24 cellular contexts compared by ENCODE assay signal in the genomic region with DNA sequence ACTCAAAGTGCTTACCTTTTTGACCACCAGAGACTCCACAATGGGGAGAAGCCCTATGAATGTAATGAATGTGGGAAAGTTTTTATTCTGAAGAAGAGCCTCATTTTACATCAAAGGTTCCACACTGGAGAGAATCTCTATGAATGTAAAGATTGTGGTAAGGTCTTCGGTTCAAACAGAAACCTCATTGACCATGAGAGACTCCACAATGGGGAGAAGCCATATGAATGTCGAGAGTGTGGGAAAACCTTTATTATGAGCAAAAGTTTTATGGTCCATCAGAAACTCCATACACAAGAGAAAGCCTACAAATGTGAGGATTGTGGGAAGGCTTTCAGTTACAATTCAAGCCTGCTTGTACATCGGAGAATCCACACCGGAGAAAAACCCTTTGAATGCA.
"Had no signal": no experiment of that assay in that cellular context is flagged by ENCODE, and none has a peak within 500 bp of the region (broad histone marks: within the 10 kb centered on the region; RNA-seq: fewer than 3 reads in every experiment).

No MANE protein-coding gene starts in this region.

- ATAC-seq: activated T-cell treated with anti-CD3 and anti-CD28 coated beads, Interleukin-2, amount 50 U/mL, for 4 hours; activated T-helper 17 cell treated with anti-CD3 and anti-CD28 coated beads, Interleukin-2, amount 50 U/mL, for 72 hours had no signal

- DNase-seq: activated B cell treated with CpG ODN at 0.5 μM for 24 hours; activated CD4-positive, alpha-beta memory T cell treated with anti-CD3 and anti-CD28 coated beads for 36 hours; activated CD4-positive, alpha-beta T cell treated with anti-CD3 and anti-CD28 coated beads for 1 hour; activated CD4-positive, alpha-beta T cell treated with anti-CD3 and anti-CD28 coated beads, Interleukin-2, amount 10 ng/mL, durations not matched to agents 24 days and 14 days; activated CD8-positive, alpha-beta memory T cell treated with anti-CD3 and anti-CD28 coated beads for 24 hours; activated gamma-delta T cell; activated naive CD4-positive, alpha-beta T cell treated with anti-CD3 and anti-CD28 coated beads for 36 hours; activated T-cell treated with anti-CD3 and anti-CD28 coated beads, Interleukin-2, amount 50 U/mL, for 4 hours; cerebellar nuclear complex; MG63; NCI-H1105; NCI-H1436 treated with DMSO at 0.1 percent for 48 hours; NCI-H187; NCI-H2081; NCI-H510A treated with DMSO at 0.1 percent for 48 hours; NCI-H69; NK-92 treated with Interleukin-12 subunit alpha and Interleukin-12 subunit beta, amount 100 ng/mL, for 24 hours; OCI-M1; Peyer's patch; SHP77; T-helper 9 cell had no signal

- H3K27ac ChIP-seq: Peyer's patch had no signal

- H3K27ac Mint-ChIP-seq: activated B cell treated with CpG ODN at 0.5 μM for 24 hours; activated CD4-positive, alpha-beta memory T cell treated with anti-CD3 and anti-CD28 coated beads for 36 hours; activated CD4-positive, alpha-beta T cell treated with anti-CD3 and anti-CD28 coated beads, Interleukin-2, amount 10 ng/mL, durations not matched to agents 24 days and 14 days; activated naive CD4-positive, alpha-beta T cell treated with anti-CD3 and anti-CD28 coated beads for 36 hours; activated naive CD8-positive, alpha-beta T cell; activated T-helper 17 cell treated with anti-CD3 and anti-CD28 coated beads, Interleukin-2, amount 50 U/mL, for 72 hours; T-helper 1 cell treated with Interleukin-12 subunit alpha and Interleukin-12 subunit beta and Interleukin-4 antibody, amounts not matched to agents 30 μg/mL and 1 μg/mL, for 36 hours had no signal

- H3K27me3 Mint-ChIP-seq: activated B cell treated with CpG ODN at 0.5 μM for 24 hours; activated CD4-positive, alpha-beta memory T cell treated with anti-CD3 and anti-CD28 coated beads for 36 hours; activated CD4-positive, alpha-beta T cell treated with anti-CD3 and anti-CD28 coated beads, Interleukin-2, amount 10 ng/mL, durations not matched to agents 24 days and 14 days; activated naive CD8-positive, alpha-beta T cell; activated T-helper 17 cell treated with anti-CD3 and anti-CD28 coated beads, Interleukin-2, amount 50 U/mL, for 72 hours had no signal

- H3K4me1 Mint-ChIP-seq: activated T-helper 17 cell treated with anti-CD3 and anti-CD28 coated beads, Interleukin-2, amount 50 U/mL, for 72 hours had no signal

- H3K4me1 ChIP-seq: Peyer's patch had no signal

- H3K27me3 ChIP-seq: MG63, Peyer's patch had no signal

- H3K4me3 Mint-ChIP-seq: activated B cell treated with CpG ODN at 0.5 μM for 24 hours; activated CD4-positive, alpha-beta memory T cell treated with anti-CD3 and anti-CD28 coated beads for 36 hours; activated CD4-positive, alpha-beta T cell treated with anti-CD3 and anti-CD28 coated beads, Interleukin-2, amount 10 ng/mL, durations not matched to agents 24 days and 14 days; activated naive CD4-positive, alpha-beta T cell treated with anti-CD3 and anti-CD28 coated beads for 36 hours; activated naive CD8-positive, alpha-beta T cell; activated T-cell treated with anti-CD3 and anti-CD28 coated beads, Interleukin-2, amount 50 U/mL, for 4 hours; activated T-helper 17 cell treated with anti-CD3 and anti-CD28 coated beads, Interleukin-2, amount 50 U/mL, for 72 hours; T-helper 1 cell treated with Interleukin-12 subunit alpha and Interleukin-12 subunit beta and Interleukin-4 antibody, amounts not matched to agents 30 μg/mL and 1 μg/mL, for 36 hours had no signal

- H3K4me3 ChIP-seq: MG63, Peyer's patch had no signal
